Comparison of ENCODE assay signal across 13 cellular contexts in genomic region chr1:94702440-94702810, GRCh38.
DNase-seq lines count a peak whose midpoint lies in the region; ATAC-seq and TF ChIP-seq lines count a peak whose summit lies in the region.
"Had no signal": no experiment of that assay in that cellular context is flagged by ENCODE, and none has a peak within 500 bp of the region (broad histone marks: within the 10 kb centered on the region; RNA-seq: fewer than 3 reads in every experiment).

No MANE protein-coding gene starts in this region.

- CTCF ChIA-PET in PC-3 (lab: Charles Lee) = no interaction called here

- BruUV-seq in PC-3 (replicated peaks; lab: Mats Ljungman, UMichigan) = no TSS peak

- peak; percentile 96 for DNase-seq in fibroblast of mammary gland (ENCODE audit: low read depth)
- DNase-seq in upper lobe of right lung = no peak
- DNase-seq in NCI-H1105 (lab: John Stamatoyannopoulos, UW) = no peak
- DNase-seq in PC-3 = no peak
- DNase-seq in iPS-NIHi7 (ENCODE audit: extremely low spot score) = no peak
- DNase-seq: activated naive CD4-positive, alpha-beta T cell treated with Interleukin-2 at 50 U/mL for 16 hours; Calu3; cortex of kidney; head of caudate nucleus; NCI-H2227 treated with DMSO at 0.1 percent for 48 hours; PC-9 had no signal

- H3K9me2 ChIP-seq in PC-3 (replicated peaks; ENCODE audit: low read length) = no peaks in the 10 kb centered on the region

- H3K36me3 ChIP-seq in upper lobe of right lung = no peaks in the 10 kb centered on the region
- no peaks in the 10 kb centered on the region for H3K36me3 ChIP-seq in PC-3 (ENCODE audit: low read depth, low read length)

- H3K4me2 ChIP-seq in PC-3 (ENCODE audit: low read length) = no peak overlapping the region
- H3K4me2 ChIP-seq: PC-9 had no signal

- H3K79me2 ChIP-seq in PC-3 (ENCODE audit: low read length) = no peaks in the 10 kb centered on the region

- peak; percentile 47 for ATAC-seq in upper lobe of right lung
- no peak for ATAC-seq in PC-3

- POLR2A ChIA-PET in PC-3 (lab: Charles Lee; ENCODE audit: unreplicated experiment) = no interaction called here

- peak overlapping the region; percentile 62 for H3K27ac ChIP-seq in VCaP
- peak overlapping the region; percentile 19 for H3K27ac ChIP-seq in upper lobe of right lung
- H3K27ac ChIP-seq in PC-3 (ENCODE audit: low read length) = no peak overlapping the region
- H3K27ac ChIP-seq: PC-9 had no signal

- H3K27me3 ChIP-seq in upper lobe of right lung (no peaks in the 10 kb centered on the region), PC-3 (ENCODE audit: low read length) (no peaks in the 10 kb centered on the region)

- no peak overlapping the region for H2AFZ ChIP-seq in PC-3 (ENCODE audit: low read length)
- H2AFZ ChIP-seq: PC-9 had no signal

- peaks cover 6% of the 10 kb centered on the region for H3K36me3 Mint-ChIP-seq in nephron (ENCODE audit: low read depth)

- H3K4me3 ChIP-seq in fibroblast of mammary gland (ENCODE audit: control insufficient read depth, low read depth, low read length) (no peak overlapping the region), upper lobe of right lung (no peak overlapping the region), PC-3 (ENCODE audit: low read length) (no peak overlapping the region)
- H3K4me3 ChIP-seq: PC-9 had no signal

- H3K4me1 Mint-ChIP-seq in nephron = peaks cover 65% of the 10 kb centered on the region

- no peaks in the 10 kb centered on the region for H3K9me3 Mint-ChIP-seq in nephron

- H3K27me3 Mint-ChIP-seq in nephron (ENCODE audit: low read depth) = no peaks in the 10 kb centered on the region

- intact Hi-C loops in upper lobe of right lung (cut with DNase I) = no loop called here
- intact Hi-C loops in PC-3 (cut with micrococcal nuclease) = no loop called here

- peak overlapping the region; percentile 89 to 97 (median 93) for H3K27ac Mint-ChIP-seq in nephron

- H3K4me1 ChIP-seq in upper lobe of right lung (no peaks in the 10 kb centered on the region), PC-3 (ENCODE audit: insufficient read depth, low read length) (peaks cover 10% of the 10 kb centered on the region)

- H3F3A ChIP-seq in PC-3 (ENCODE audit: low read length, unreplicated experiment) = no peaks in the 10 kb centered on the region

- TF ChIP-seq CTCF in VCaP (conservative IDR thresholded peaks at IDR 0.05) (no peak), fibroblast of mammary gland (conservative IDR thresholded peaks at IDR 0.05; ENCODE audit: control insufficient read depth, insufficient read depth, low read depth, low read length) (no peak), nephron (IDR thresholded peaks at IDR 0.05; ENCODE audit: unreplicated experiment in 3 of 3) (no peak), upper lobe of right lung (IDR thresholded peaks at IDR 0.05) (no peak), PC-3 (conservative IDR thresholded peaks at IDR 0.05; ENCODE audit: low read depth, low read length) (no peak)

- H3K4me3 Mint-ChIP-seq in nephron = peak overlapping the region in 1 of 3 experiments; percentile 0

- H3K9me3 ChIP-seq in upper lobe of right lung = no peaks in the 10 kb centered on the region
- H3K9me3 ChIP-seq in PC-3 (ENCODE audit: low read length) = no peaks in the 10 kb centered on the region

- H3K9ac ChIP-seq in PC-3 (ENCODE audit: low read length) = no peak overlapping the region

- no peaks in the 10 kb centered on the region for H4K20me1 ChIP-seq in PC-3 (ENCODE audit: low read length)
